ENCODE assay signal across 12 cellular contexts in genomic region chr6:131213501-131213990, GRCh38.
DNase-seq lines count a peak whose midpoint lies in the region; ATAC-seq and TF ChIP-seq lines count a peak whose summit lies in the region.
"Had no signal": no experiment of that assay in that cellular context is flagged by ENCODE, and none has a peak within 500 bp of the region (broad histone marks: within the 10 kb centered on the region; RNA-seq: fewer than 3 reads in every experiment).

No MANE protein-coding gene starts in this region.

- H3K27ac ChIP-seq in CD8-positive, alpha-beta T cell (ENCODE audit: low read depth, low read length) = no peak overlapping the region
- no peak overlapping the region for H3K27ac ChIP-seq in endodermal cell (ENCODE audit: low read depth, low read length)
- H3K27ac ChIP-seq: psoas muscle, SJSA1 had no signal

- POLR2A ChIA-PET in CD8-positive, alpha-beta T cell (lab: Charles Lee) = interaction anchor here (0.8 to 1.8 kb wide), 2 partner anchors 14 to 297 kb away, joined by 3 to 4 read pairs; no protein-coding TSS in a partner anchor

- 86 to 96% methylated on average over 3 of the region's 3 CpGs for WGBS in endodermal cell (ENCODE audit: insufficient coverage in 1 of 2, insufficient read length in 1 of 2), 2 experiments

- H3K4me3 ChIP-seq in CD8-positive, alpha-beta T cell (ENCODE audit: low read depth, low read length) = no peak overlapping the region
- no peak overlapping the region for H3K4me3 ChIP-seq in endodermal cell (ENCODE audit: low read length)
- H3K4me3 ChIP-seq: psoas muscle, SJSA1 had no signal

- H3K4me1 Mint-ChIP-seq in CD8-positive, alpha-beta T cell (ENCODE audit: low read depth) = peaks cover 52% of the 10 kb centered on the region
- peaks cover 5% of the 10 kb centered on the region for H3K4me1 Mint-ChIP-seq in endodermal cell

- peak overlapping the region; percentile 35 for H3K4me3 Mint-ChIP-seq in CD8-positive, alpha-beta T cell
- H3K4me3 Mint-ChIP-seq in endodermal cell = no peak overlapping the region

- no peak for TF ChIP-seq CTCF in CD8-positive, alpha-beta T cell (IDR thresholded peaks at IDR 0.05)
- no peak for TF ChIP-seq CTCF in endodermal cell (conservative IDR thresholded peaks at IDR 0.05)

- no peak for DNase-seq in CD8-positive, alpha-beta T cell
- peak; percentile 57 for DNase-seq in NCI-H69 (lab: John Stamatoyannopoulos, UW)
- DNase-seq in endodermal cell = peak; percentile 43
- DNase-seq in myocyte (ENCODE audit: low read depth) = peak; percentile 38
- DNase-seq in effector CD4-positive, alpha-beta T cell = no peak
- no peak for DNase-seq in stimulated activated CD4-positive, alpha-beta T cell treated with anti-CD3 and anti-CD28 coated beads, Interleukin-2, amount 100 ng/mL, for 48 hours
- DNase-seq in DMS 273 treated with DMSO at 0.1 percent for 48 hours (lab: John Stamatoyannopoulos, UW) = no peak
- DNase-seq: NCI-H1694 treated with DMSO at 0.1 percent for 48 hours, NCI-H774, psoas muscle had no signal

- ATAC-seq in CD8-positive, alpha-beta T cell = peak; percentile 26
- no peak for ATAC-seq in HG03457 (IDR thresholded peaks at IDR 0.05; ENCODE audit: unreplicated experiment)
- ATAC-seq: psoas muscle had no signal

- intact Hi-C loops in CD8-positive, alpha-beta T cell (cut with DNase I, micrococcal nuclease) = loop anchor here (1.0 to 5.0 kb wide), 2 partner anchors 9 to 69 kb away; no protein-coding TSS in a partner anchor

- H3K36me3 Mint-ChIP-seq in CD8-positive, alpha-beta T cell = peaks cover 12% of the 10 kb centered on the region
- peaks cover 4% of the 10 kb centered on the region for H3K36me3 Mint-ChIP-seq in endodermal cell (ENCODE audit: low read depth)

- H3K9ac ChIP-seq in endodermal cell (ENCODE audit: extremely low read depth, low read length, poor library complexity, severe bottlenecking) = no peak overlapping the region

- no peaks in the 10 kb centered on the region for H3K27me3 Mint-ChIP-seq in CD8-positive, alpha-beta T cell (ENCODE audit: low read depth)
- no peaks in the 10 kb centered on the region for H3K27me3 Mint-ChIP-seq in endodermal cell (ENCODE audit: insufficient read depth)

- H3K27ac Mint-ChIP-seq in CD8-positive, alpha-beta T cell = peak overlapping the region; percentile 35
- no peak overlapping the region for H3K27ac Mint-ChIP-seq in endodermal cell

- H3K9me3 ChIP-seq in CD8-positive, alpha-beta T cell (ENCODE audit: low read length) = no peaks in the 10 kb centered on the region
- H3K9me3 ChIP-seq in endodermal cell (ENCODE audit: control insufficient read depth, low read length) = no peaks in the 10 kb centered on the region
- H3K9me3 ChIP-seq: psoas muscle, SJSA1 had no signal

- H3K36me3 ChIP-seq in CD8-positive, alpha-beta T cell (ENCODE audit: insufficient read depth, low read length) = no peaks in the 10 kb centered on the region
- no peaks in the 10 kb centered on the region for H3K36me3 ChIP-seq in endodermal cell (ENCODE audit: control insufficient read depth, insufficient read depth, low read length)
- H3K36me3 ChIP-seq: SJSA1 had no signal

- H3K27me3 ChIP-seq in CD8-positive, alpha-beta T cell (ENCODE audit: insufficient read depth, low read length) = no peaks in the 10 kb centered on the region
- H3K27me3 ChIP-seq in endodermal cell (ENCODE audit: control insufficient read depth, insufficient read depth, low read length, poor library complexity, severe bottlenecking) = no peaks in the 10 kb centered on the region
- H3K27me3 ChIP-seq: SJSA1 had no signal

- H3K4me1 ChIP-seq in CD8-positive, alpha-beta T cell (ENCODE audit: insufficient read depth, low read length) = peaks cover 27% of the 10 kb centered on the region
- no peaks in the 10 kb centered on the region for H3K4me1 ChIP-seq in endodermal cell (ENCODE audit: control insufficient read depth, insufficient read depth, low read length)
- H3K4me1 ChIP-seq: psoas muscle had no signal

- CTCF ChIA-PET in CD8-positive, alpha-beta T cell (lab: Charles Lee) = interaction anchor here (0.8 to 1.4 kb wide), 5 partner anchors 10 to 305 kb away, joined by 3 to 4 read pairs (median 3); no protein-coding TSS in a partner anchor

- no peaks in the 10 kb centered on the region for H3K9me3 Mint-ChIP-seq in CD8-positive, alpha-beta T cell
- H3K9me3 Mint-ChIP-seq in endodermal cell = no peaks in the 10 kb centered on the region

Comparison
In these comparisons a context has a peak if more than half of its experiments do, and no peak if none do; other contexts are left out.
1. DNase-seq: peak in NCI-H69 (single experiment), endodermal cell (single experiment) and myocyte (single experiment); none in CD8-positive, alpha-beta T cell (0 of 7), effector CD4-positive, alpha-beta T cell (single experiment), stimulated activated CD4-positive, alpha-beta T cell treated with anti-CD3 and anti-CD28 coated beads, Interleukin-2, amount 100 ng/mL, for 48 hours (0 of 2) and DMS 273 treated with DMSO at 0.1 percent for 48 hours (single experiment).